8 cellular contexts compared by ENCODE assay signal in the genomic region with DNA sequence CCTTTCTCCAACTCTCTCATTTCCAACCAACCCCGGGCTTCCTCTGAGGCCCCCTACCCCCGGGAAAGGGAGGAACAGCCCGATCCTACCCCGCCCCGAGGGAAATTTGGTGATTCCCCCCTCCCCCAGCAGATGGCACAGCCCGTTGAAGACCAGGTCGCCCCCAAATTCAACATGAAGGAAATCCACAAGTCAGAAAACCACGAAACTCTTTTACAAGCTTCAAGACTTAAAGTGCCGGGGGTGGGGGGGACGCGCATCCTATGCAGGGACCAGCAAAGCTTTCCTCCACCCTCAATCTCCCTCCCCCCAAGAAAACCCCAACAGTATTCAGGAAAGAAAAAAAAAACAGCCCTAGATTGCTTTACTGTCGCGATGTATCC. TPM values are rescaled to one million over a fixed set of nuclear protein-coding genes. Genes with fewer than 3 reads are reported as not detected.
DNase-seq lines count a peak whose midpoint lies in the region; ATAC-seq and TF ChIP-seq lines count a peak whose summit lies in the region.

No MANE protein-coding gene starts in this region.

- no peak for TF ChIP-seq POLR2A in breast epithelium (IDR thresholded peaks at IDR 0.05)

- no peaks in the 10 kb centered on the region for H3K9me3 ChIP-seq in CD4-positive, alpha-beta T cell (ENCODE audit: control insufficient read depth, low read length)
- no peaks in the 10 kb centered on the region for H3K9me3 ChIP-seq in KOPT-K1 (ENCODE audit: insufficient read depth, low read length, poor library complexity, severe bottlenecking)
- H3K9me3 ChIP-seq in breast epithelium: no peaks in the 10 kb centered on the region
- H3K9me3 ChIP-seq in mucosa of stomach (ENCODE audit: control insufficient read depth, low read length): no peaks in the 10 kb centered on the region

- no peaks in the 10 kb centered on the region for H3K9me3 Mint-ChIP-seq in CD4-positive, alpha-beta T cell

- intact Hi-C loops in CD4-positive, alpha-beta T cell (cut with DNase I, micrococcal nuclease): loop anchor here (1.0 to 10.0 kb wide), 3 partner anchors 44 to 246 kb away; partner anchors contain the start of genes DAZAP1 (in 1 of the 2) and GAMT (in 1 of the 2)
- intact Hi-C loops in breast epithelium (cut with DNase I; ENCODE audit: low total_unique reads): no loop called here

- peaks cover 3% of the 10 kb centered on the region for H3K27me3 Mint-ChIP-seq in CD4-positive, alpha-beta T cell

- peaks cover 46% of the 10 kb centered on the region for H3K36me3 ChIP-seq in KOPT-K1 (ENCODE audit: insufficient read depth, low read length)
- H3K36me3 ChIP-seq in breast epithelium: no peaks in the 10 kb centered on the region
- H3K36me3 ChIP-seq in mucosa of stomach (ENCODE audit: control insufficient read depth, insufficient read depth, low read length): no peaks in the 10 kb centered on the region

- CTCF ChIA-PET in CD4-positive, alpha-beta T cell (lab: Charles Lee): interaction anchor here (1.1 to 2.1 kb wide), 3 partner anchors 26 to 58 kb away, joined by 3 to 10 read pairs (median 3); partner anchors contain the start of gene MBD3

- peak in 3 of 10 experiments; percentile 11 to 20 (median 16) for DNase-seq in CD4-positive, alpha-beta T cell
- no peak for DNase-seq in breast epithelium (ENCODE audit: low spot score in 2 of 2)
- no peak for DNase-seq in DMS79 treated with DMSO at 0.1 percent for 48 hours (lab: John Stamatoyannopoulos, UW)
- no peak for DNase-seq in NCI-H146 (lab: John Stamatoyannopoulos, UW)

- H3K27ac Mint-ChIP-seq in CD4-positive, alpha-beta T cell: peak overlapping the region; percentile 94

- H3K9ac ChIP-seq in mucosa of stomach (ENCODE audit: low read length): peak overlapping the region; percentile 65

- peak overlapping the region; percentile 63 for H3K27ac ChIP-seq in CD4-positive, alpha-beta T cell (ENCODE audit: low read depth, low read length)
- peak overlapping the region; percentile 96 for H3K27ac ChIP-seq in KOPT-K1 (ENCODE audit: low read depth, low read length, poor library complexity, severe bottlenecking)
- peak overlapping the region in 1 of 2 donors; percentile 48 for H3K27ac ChIP-seq in breast epithelium

- peaks cover 14% of the 10 kb centered on the region for H3K4me1 Mint-ChIP-seq in CD4-positive, alpha-beta T cell (ENCODE audit: low read depth)

- no peak for ATAC-seq in CD4-positive, alpha-beta T cell (ENCODE audit: poor library complexity)
- ATAC-seq in HG03432 (IDR thresholded peaks at IDR 0.05; ENCODE audit: unreplicated experiment): no peak
- no peak for ATAC-seq in GM19463 (IDR thresholded peaks at IDR 0.05; ENCODE audit: unreplicated experiment)

- H3K4me3 ChIP-seq in breast epithelium (peak overlapping the region; percentile 82 to 98 (median 85)), mucosa of stomach (ENCODE audit: low read length) (no peak overlapping the region)

- H3K27me3 ChIP-seq in CD4-positive, alpha-beta T cell (ENCODE audit: control insufficient read depth, insufficient read depth, low read length): no peaks in the 10 kb centered on the region
- no peaks in the 10 kb centered on the region for H3K27me3 ChIP-seq in breast epithelium
- no peaks in the 10 kb centered on the region for H3K27me3 ChIP-seq in mucosa of stomach (ENCODE audit: control insufficient read depth, insufficient read depth, low read length)

- H3K36me3 Mint-ChIP-seq in CD4-positive, alpha-beta T cell (ENCODE audit: low read depth): peaks cover 29% of the 10 kb centered on the region

- H3K4me3 Mint-ChIP-seq in CD4-positive, alpha-beta T cell: peak overlapping the region; percentile 97

- H3K4me1 ChIP-seq in breast epithelium (peaks cover 5% of the 10 kb centered on the region in 2 donors), mucosa of stomach (ENCODE audit: control insufficient read depth, insufficient read depth, low read length) (peaks cover 19% of the 10 kb centered on the region)

- POLR2A ChIA-PET in CD4-positive, alpha-beta T cell (lab: Charles Lee): interaction anchor here (4.2 to 4.6 kb wide), 2 partner anchors 45 to 57 kb away, joined by 36 to 78 read pairs; partner anchors contain the start of genes MBD3 and UQCR11

- no peak for TF ChIP-seq CTCF in CD4-positive, alpha-beta T cell (IDR thresholded peaks at IDR 0.05)
- TF ChIP-seq CTCF in breast epithelium (IDR thresholded peaks at IDR 0.05): no peak

RNA-seq across cellular contexts. Expression of gene TCF3, which starts 1.8 kb away (rescaled TPM):
- total RNA-seq in CD4-positive, alpha-beta T cell: 10 to 100 TPM; 51.2 to 52.2 TPM
- total RNA-seq in breast epithelium: 10 to 100 TPM; 38.6 to 45.3 (median 42.3) TPM

RNA-seq across cellular contexts. Expression of gene UQCR11, which starts 45.4 kb away (rescaled TPM):
- total RNA-seq in CD4-positive, alpha-beta T cell: 10 to 100 TPM; 88.9 to 93.8 TPM
- total RNA-seq in breast epithelium: 100 to 1,000 TPM in 1 of 3 donors, 10 to 100 TPM in 2; 59.6 to 117 (median 63.4) TPM

RNA-seq across cellular contexts. Expression of gene MBD3, which starts 58.0 kb away (rescaled TPM):
- total RNA-seq in CD4-positive, alpha-beta T cell: 10 to 100 TPM; 34.3 to 35.2 TPM
- total RNA-seq in breast epithelium: 10 to 100 TPM; 51.8 to 71.3 (median 70.8) TPM
